ENCODE assay signal across 29 cellular contexts in genomic region chr12:81930037-81930436, GRCh38.
DNase-seq lines count a peak whose midpoint lies in the region; ATAC-seq, FAIRE-seq and TF ChIP-seq lines count a peak whose summit lies in the region.
"Had no signal": no experiment of that assay in that cellular context is flagged by ENCODE, and none has a peak within 500 bp of the region (broad histone marks: within the 10 kb centered on the region; RNA-seq: fewer than 3 reads in every experiment).

No MANE protein-coding gene starts in this region.

- H3K9me3 ChIP-seq in HepG2 (ENCODE audit: low read length) (no peaks in the 10 kb centered on the region; the same call in 1 of the 2 replicates), right lobe of liver (no peaks in the 10 kb centered on the region)
- H3K9me3 ChIP-seq: A549, BE2C, BLaER1, Caco-2 had no signal

- POLR2A ChIA-PET in HepG2 (lab: Yijun Ruan, JAX): no interaction called here

- TF ChIP-seq CTCF in HepG2 (CRISPR knock-in tag; IDR thresholded peaks at IDR 0.05) (no peak), right lobe of liver (IDR thresholded peaks at IDR 0.05) (no peak)

- FAIRE-seq in HepG2 (lab: Jason Lieb, UNC): no peak
- FAIRE-seq: A204.1, A549, D721Med had no signal

- H4K20me1 ChIP-seq in HepG2 (ENCODE audit: insufficient read depth, low read length): no peaks in the 10 kb centered on the region
- H4K20me1 ChIP-seq: BLaER1; BLaER1 treated with 17β-estradiol and CSF1 and Interleukin-3, amounts not matched to agents 10 nM and 100 nM had no signal

- no peaks in the 10 kb centered on the region for H3K27me3 ChIP-seq in HepG2 (ENCODE audit: control insufficient read depth in 1 of 2, insufficient read depth in 2 of 2, low read length in 2 of 2)
- H3K27me3 ChIP-seq in right lobe of liver: no peaks in the 10 kb centered on the region
- H3K27me3 ChIP-seq: BE2C, BLaER1 had no signal

- no peak for DNase-seq in HepG2 (ENCODE audit: low spot score)
- DNase-seq in right lobe of liver: no peak
- DNase-seq: 8988T; ACHN; AML-193; BE2C; C1 segment of cervical spinal cord; Caco-2; Calu3; CD4-positive, alpha-beta memory T cell; CD4-positive, alpha-beta T cell; CD4-positive, CD25-positive, alpha-beta regulatory T cell; CD8-positive, alpha-beta memory T cell; CD8-positive, alpha-beta T cell; COR-L47; DMS 273 treated with DMSO at 0.1 percent for 48 hours; DMS153; DMS53; DMS79; DMS79 treated with DMSO at 0.1 percent for 48 hours; DND-41; EL had no signal

- no peak overlapping the region for H3K4me2 ChIP-seq in HepG2 (ENCODE audit: low read depth, low read length)
- H3K4me2 ChIP-seq: A549; BLaER1; BLaER1 treated with 17β-estradiol and CSF1 and Interleukin-3, amounts not matched to agents 10 nM and 100 nM had no signal

- no peak overlapping the region for H2AFZ ChIP-seq in HepG2 (ENCODE audit: low read length)

- no peak overlapping the region for H3K4me3 ChIP-seq in HepG2 (replicated peaks in 1 of 3; ENCODE audit: insufficient read depth in 1 of 3, low read depth in 2 of 3, low read length in 3 of 3)
- no peak overlapping the region for H3K4me3 ChIP-seq in right lobe of liver
- H3K4me3 ChIP-seq: A549; BLaER1; BLaER1 treated with 17β-estradiol and CSF1 and Interleukin-3, amounts not matched to agents 10 nM and 100 nM had no signal

- CTCF ChIA-PET in HepG2 (lab: Yijun Ruan, JAX; ENCODE audit: low intra/inter-chr PET ratio, low total read pairs): no interaction called here

- H3K27ac ChIP-seq in HepG2 (ENCODE audit: extremely low read length, insufficient read depth, low read length): no peak overlapping the region
- H3K27ac ChIP-seq in right lobe of liver: no peak overlapping the region
- H3K27ac ChIP-seq: 22Rv1; A549; BLaER1; BLaER1 treated with 17β-estradiol and CSF1 and Interleukin-3, amounts not matched to agents 10 nM and 100 nM; C4-2B had no signal

- H3K79me2 ChIP-seq in HepG2 (ENCODE audit: insufficient read depth, low read length): no peaks in the 10 kb centered on the region

- no peaks in the 10 kb centered on the region for H3K4me1 ChIP-seq in HepG2 (ENCODE audit: insufficient read depth, low read length)
- H3K4me1 ChIP-seq in right lobe of liver: no peaks in the 10 kb centered on the region
- H3K4me1 ChIP-seq: A549; BE2C; BLaER1; BLaER1 treated with 17β-estradiol and CSF1 and Interleukin-3, amounts not matched to agents 10 nM and 100 nM; Caco-2 had no signal

- in situ Hi-C loops in HepG2 (cut with HindIII; ENCODE audit: extremely low pct_ligation_motif_present, low pct_unique_long_range_greater_than_20kb): no loop called here

- 2% methylated on average over 2 of the region's 2 CpGs for WGBS in HepG2 (ENCODE audit: low lambda C conversion rate)
- WGBS in right lobe of liver (ENCODE audit: insufficient coverage, low coverage, low lambda C conversion rate, missing lambda C conversion rate): 65% methylated on average over 2 of the region's 2 CpGs

- no peak for ATAC-seq in HepG2
- no peak for ATAC-seq in right lobe of liver
- ATAC-seq: A549; CD8-positive, alpha-beta T cell had no signal

- H3K36me3 ChIP-seq in HepG2 (replicated peaks in 1 of 2; ENCODE audit: control insufficient read depth in 1 of 2, insufficient read depth in 2 of 2, low read length in 2 of 2) (no peaks in the 10 kb centered on the region), right lobe of liver (no peaks in the 10 kb centered on the region)
- H3K36me3 ChIP-seq: BE2C; BLaER1; BLaER1 treated with 17β-estradiol and CSF1 and Interleukin-3, amounts not matched to agents 10 nM and 100 nM had no signal

- TF ChIP-seq EP300 in HepG2 (IDR thresholded peaks at IDR 0.05; ENCODE audit: low read depth in 2 of 2, low read length in 2 of 2): no peak
- no peak for TF ChIP-seq EP300 in HepG2 (CRISPR knock-in tag; IDR thresholded peaks at IDR 0.05; ENCODE audit: borderline replicate concordance)

- BruUV-seq in HepG2 (replicated peaks; lab: Mats Ljungman, UMichigan): no TSS peak

- intact Hi-C loops in HepG2 (cut with micrococcal nuclease; ENCODE audit: unreplicated experiment) (no loop called here), right lobe of liver (cut with DNase I) (no loop called here)

- no peak for TF ChIP-seq POLR2A in HepG2 (IDR thresholded peaks at IDR 0.05; ENCODE audit: insufficient read depth in 1 of 2, low read depth in 2 of 2, low read length in 2 of 2)
- no peak for TF ChIP-seq POLR2A in right lobe of liver (IDR thresholded peaks at IDR 0.05)

- TF ChIP-seq RAD21 in HepG2 (CRISPR knock-in tag; IDR thresholded peaks at IDR 0.05): no peak

- no peak overlapping the region for H3K9ac ChIP-seq in HepG2 (ENCODE audit: insufficient read depth, low read depth, low read length)
- H3K9ac ChIP-seq: BLaER1; BLaER1 treated with 17β-estradiol and CSF1 and Interleukin-3, amounts not matched to agents 10 nM and 100 nM had no signal

TF ChIP-seq in HepG2, 621 proteins besides CTCF, POLR2A, EP300 and RAD21:
- peak; percentile 87 for TF ChIP-seq ATF7 (IDR thresholded peaks at IDR 0.05)
- no peak for TF ChIP-seq ATF7 (CRISPR knock-in tag; IDR thresholded peaks at IDR 0.05)
- TF ChIP-seq, protein P1, sequence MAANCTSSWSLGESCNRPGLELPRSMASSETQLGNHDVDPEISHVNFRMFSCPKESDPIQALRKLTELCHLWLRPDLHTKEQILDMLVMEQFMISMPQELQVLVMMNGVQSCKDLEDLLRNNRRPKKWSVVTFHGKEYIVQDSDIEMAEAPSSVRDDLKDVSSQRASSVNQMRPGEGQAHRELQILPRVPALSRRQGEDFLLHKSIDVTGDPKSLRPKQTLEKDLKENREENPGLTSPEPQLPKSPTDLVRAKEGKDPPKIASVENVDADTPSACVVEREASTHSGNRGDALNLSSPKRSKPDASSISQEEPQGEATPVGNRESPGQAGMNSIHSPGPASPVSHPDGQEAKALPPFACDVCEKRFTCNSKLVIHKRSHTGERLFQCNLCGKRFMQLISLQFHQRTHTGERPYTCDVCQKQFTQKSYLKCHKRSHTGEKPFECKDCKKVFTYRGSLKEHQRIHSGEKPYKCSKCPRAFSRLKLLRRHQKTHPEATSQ (CRISPR knock-in tag; IDR thresholded peaks at IDR 0.05; ENCODE audit: borderline replicate concordance): no peak
- TF ChIP-seq CREB1 (IDR thresholded peaks at IDR 0.05): peak; percentile 94
- TF ChIP-seq CREB1 (CRISPR knock-in tag; IDR thresholded peaks at IDR 0.05): no peak
